ENCODE assay signal across 8 cellular contexts in the genomic region with DNA sequence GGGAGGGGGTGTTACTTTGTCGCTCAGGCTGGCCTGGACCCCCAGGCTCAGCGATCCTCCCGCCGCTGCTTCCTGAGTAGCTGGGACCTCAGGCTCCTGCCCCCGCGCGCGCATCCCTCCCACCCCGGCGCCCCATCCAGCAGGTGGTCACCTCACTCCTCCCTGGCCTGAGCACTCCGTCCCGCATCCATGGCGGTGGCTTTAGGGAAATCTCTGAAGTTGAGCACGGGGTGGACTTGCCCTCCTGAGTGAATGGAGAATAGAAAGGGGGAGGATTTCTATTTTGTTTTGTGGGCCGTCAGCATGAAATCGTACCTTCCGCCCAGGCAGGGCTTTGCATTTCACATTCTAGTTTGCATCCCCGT. TPM values are rescaled to one million over a fixed set of nuclear protein-coding genes. Genes with fewer than 3 reads are reported as not detected.
A peak's percentile ranks its signal among the peaks of the same experiment; 100 is the strongest.
DNase-seq lines count a peak whose midpoint lies in the region; ATAC-seq and TF ChIP-seq lines count a peak whose summit lies in the region.

No MANE protein-coding gene starts in this region.

- H3K4me1 Mint-ChIP-seq in chondrocyte (ENCODE audit: low read depth) = peaks cover 15% of the 10 kb centered on the region
- H3K4me1 Mint-ChIP-seq in mesothelial cell of epicardium = peaks cover 20% of the 10 kb centered on the region

- peak overlapping the region; percentile 93 for H3K4me3 Mint-ChIP-seq in chondrocyte (ENCODE audit: unreplicated experiment)
- peak overlapping the region; percentile 98 for H3K4me3 Mint-ChIP-seq in mesothelial cell of epicardium

- 0% methylated on average over 1 of the region's 18 CpGs; no CpG with 5 or more reads in 1 of the 2 experiments for WGBS in IMR-90 (ENCODE audit: extremely low coverage in 2 of 2, insufficient read length in 1 of 2), 2 experiments

- H2BK5ac ChIP-seq in IMR-90 (ENCODE audit: low read depth, low read length, poor library complexity, severe bottlenecking) = no peak overlapping the region

- no peak for TF ChIP-seq RAD21 in IMR-90 (IDR thresholded peaks at IDR 0.05; ENCODE audit: low read length)

- H3K36me3 ChIP-seq in IMR-90 (ENCODE audit: control insufficient read depth, insufficient read depth, low read length) (no peaks in the 10 kb centered on the region), vagina (no peaks in the 10 kb centered on the region)

- no peak overlapping the region for H2AK9ac ChIP-seq in IMR-90 (replicated peaks; ENCODE audit: low read depth, low read length, poor library complexity)

- peak overlapping the region; percentile 89 for H3K27ac Mint-ChIP-seq in chondrocyte (ENCODE audit: unreplicated experiment)
- peak overlapping the region; percentile 12 for H3K27ac Mint-ChIP-seq in mesothelial cell of epicardium

- H3K9me3 Mint-ChIP-seq in chondrocyte (ENCODE audit: low read depth) (peaks cover 15% of the 10 kb centered on the region), mesothelial cell of epicardium (peaks cover 11% of the 10 kb centered on the region)

- in situ Hi-C loops in IMR-90 (cut with MboI; ENCODE audit: low sequenced_read_pairs) = no loop called here

- no peak overlapping the region for H3K4ac ChIP-seq in IMR-90 (ENCODE audit: low read depth, low read length)

- H3K79me1 ChIP-seq in IMR-90 (ENCODE audit: low read depth in 1 of 2, low read length in 2 of 2) = 0 out of 4 replicates have a peak, but pooled peaks cover 4% of the 10 kb centered on the region in 2 experiments

- ATAC-seq in IMR-90 (ENCODE audit: low read depth) = peak; percentile 13; the same call in 1 of the 2 replicates
- ATAC-seq in HG02678 (IDR thresholded peaks at IDR 0.05; ENCODE audit: unreplicated experiment) = no peak

- no peak overlapping the region for H2BK15ac ChIP-seq in IMR-90 (ENCODE audit: low read depth, low read length)

- H3K14ac ChIP-seq in IMR-90 (replicated peaks; ENCODE audit: low read depth, low read length) = no peak overlapping the region

- no peak overlapping the region for H3K18ac ChIP-seq in IMR-90 (ENCODE audit: low read depth, low read length)

- BruUV-seq in IMR-90 (replicated peaks; lab: Mats Ljungman, UMichigan) = no TSS peak

- no peak overlapping the region for H3K56ac ChIP-seq in IMR-90 (ENCODE audit: extremely low read depth, insufficient read depth, low read length)

- H3K23ac ChIP-seq in IMR-90 (ENCODE audit: low read depth, low read length) = no peak overlapping the region

- dilution Hi-C loops in IMR-90 (cut with HindIII; ENCODE audit: low sequenced_read_pairs, unreplicated experiment) = no loop called here

- DNase-seq in activated CD4-positive, alpha-beta T cell treated with anti-CD3 and anti-CD28 coated beads for 48 hours = peak; percentile 4
- DNase-seq in activated CD4-positive, alpha-beta T cell treated with anti-CD3 and anti-CD28 coated beads, Interleukin-2, amount 50 U/mL, for 48 hours = no peak
- DNase-seq in IMR-90 (no peak), chondrocyte (ENCODE audit: low spot score) (no peak), mesothelial cell of epicardium (ENCODE audit: low spot score in 2 of 2, unreplicated experiment in 2 of 2) (no peak), vagina (ENCODE audit: extremely low spot score in 2 of 2) (no peak), NCI-H1417 (lab: John Stamatoyannopoulos, UW) (no peak)

- H4K20me1 ChIP-seq in IMR-90 (ENCODE audit: insufficient read depth, low read length) = no peaks in the 10 kb centered on the region

- no peak overlapping the region; a peak in 1 of 4 replicates for H4K8ac ChIP-seq in IMR-90 (ENCODE audit: low read depth in 2 of 2, low read length in 2 of 2)

- H3K4me2 ChIP-seq in IMR-90 (ENCODE audit: low read depth, low read length) = peak overlapping the region; percentile 89

- no peak overlapping the region for H2BK120ac ChIP-seq in IMR-90 (ENCODE audit: low read depth, low read length)

- peak overlapping the region; percentile 26 for H3K9ac ChIP-seq in IMR-90 (ENCODE audit: low read depth, low read length)

- H3K4me3 ChIP-seq in IMR-90 (ENCODE audit: insufficient read depth, low read depth, low read length) (peak overlapping the region; percentile 72), vagina (peak overlapping the region; percentile 78 to 85)

- no peak overlapping the region for H2AK5ac ChIP-seq in IMR-90 (ENCODE audit: low read depth, low read length)

- H3K27me3 ChIP-seq in IMR-90 (ENCODE audit: control insufficient read depth, insufficient read depth, low read length) = no peaks in the 10 kb centered on the region
- no peaks in the 10 kb centered on the region for H3K27me3 ChIP-seq in vagina

- CTCF ChIA-PET in IMR-90 (lab: Yijun Ruan, JAX) = no interaction called here

- intact Hi-C loops in IMR-90 (cut with micrococcal nuclease) (no loop called here), vagina (cut with DNase I) (no loop called here)

- no peak overlapping the region for H2BK20ac ChIP-seq in IMR-90 (ENCODE audit: low read depth, low read length)

- no peak overlapping the region for H3K27ac ChIP-seq in IMR-90 (ENCODE audit: insufficient read depth, low read length)
- H3K27ac ChIP-seq in vagina = peak overlapping the region; percentile 38

- H3K4me1 ChIP-seq in IMR-90 (ENCODE audit: control insufficient read depth, insufficient read depth, low read length) (no peaks in the 10 kb centered on the region), vagina (peaks cover 15% of the 10 kb centered on the region)

- H3K9me1 ChIP-seq in IMR-90 (ENCODE audit: insufficient read depth, low read length) = no peaks in the 10 kb centered on the region

- peaks cover 2% of the 10 kb centered on the region; the same call in 1 of the 2 replicates for H3K9me3 ChIP-seq in IMR-90 (ENCODE audit: control insufficient read depth, insufficient read depth, low read length)
- no peaks in the 10 kb centered on the region for H3K9me3 ChIP-seq in vagina

- H3K36me3 Mint-ChIP-seq in chondrocyte (ENCODE audit: low read depth) = peaks cover 9% of the 10 kb centered on the region
- H3K36me3 Mint-ChIP-seq in mesothelial cell of epicardium = peaks cover 8% of the 10 kb centered on the region

- POLR2A ChIA-PET in IMR-90 (lab: Charles Lee; ENCODE audit: unreplicated experiment) = no interaction called here

- TF ChIP-seq CTCF in IMR-90 (conservative IDR thresholded peaks at IDR 0.05; ENCODE audit: low read depth, low read length) (no peak), chondrocyte (IDR thresholded peaks at IDR 0.05) (no peak), mesothelial cell of epicardium (IDR thresholded peaks at IDR 0.05; ENCODE audit: unreplicated experiment) (no peak), vagina (IDR thresholded peaks at IDR 0.05) (no peak)

- H3K27me3 Mint-ChIP-seq in chondrocyte (ENCODE audit: low read depth) (no peaks in the 10 kb centered on the region), mesothelial cell of epicardium (ENCODE audit: low read depth) (peaks cover 4% of the 10 kb centered on the region)

- peak overlapping the region; percentile 83 for H2AFZ ChIP-seq in IMR-90 (replicated peaks; ENCODE audit: low read length, poor library complexity)

- TF ChIP-seq POLR2A in IMR-90 (IDR thresholded peaks at IDR 0.05; ENCODE audit: low read depth, low read length) (no peak), vagina (IDR thresholded peaks at IDR 0.05) (no peak)

- no peak overlapping the region for H4K91ac ChIP-seq in IMR-90 (ENCODE audit: insufficient read depth, low read depth, low read length)

- no peak overlapping the region for H4K5ac ChIP-seq in IMR-90 (ENCODE audit: low read depth, low read length)

TF ChIP-seq in IMR-90, 13 proteins besides CTCF, POLR2A, EP300 and RAD21 (continues in another document):
- TF ChIP-seq MAZ (IDR thresholded peaks at IDR 0.05; ENCODE audit: borderline replicate concordance, low read depth, low read length) (no peak), BHLHE40 (IDR thresholded peaks at IDR 0.05; ENCODE audit: low read depth, low read length) (no peak), CEBPB (IDR thresholded peaks at IDR 0.05; ENCODE audit: low read depth, low read length) (no peak), SMC3 (IDR thresholded peaks at IDR 0.05; ENCODE audit: low read depth, low read length) (no peak), FOS (IDR thresholded peaks at IDR 0.05; ENCODE audit: low read depth, low read length) (no peak), RCOR1 (IDR thresholded peaks at IDR 0.05; ENCODE audit: insufficient replicate concordance, low read length) (no peak), RFX5 (IDR thresholded peaks at IDR 0.05; ENCODE audit: low read depth, low read length) (no peak), CHD1 (IDR thresholded peaks at IDR 0.05; ENCODE audit: low read depth, low read length) (no peak), MXI1 (IDR thresholded peaks at IDR 0.05; ENCODE audit: borderline replicate concordance, low read depth, low read length) (no peak)
- TF ChIP-seq, protein P1, sequence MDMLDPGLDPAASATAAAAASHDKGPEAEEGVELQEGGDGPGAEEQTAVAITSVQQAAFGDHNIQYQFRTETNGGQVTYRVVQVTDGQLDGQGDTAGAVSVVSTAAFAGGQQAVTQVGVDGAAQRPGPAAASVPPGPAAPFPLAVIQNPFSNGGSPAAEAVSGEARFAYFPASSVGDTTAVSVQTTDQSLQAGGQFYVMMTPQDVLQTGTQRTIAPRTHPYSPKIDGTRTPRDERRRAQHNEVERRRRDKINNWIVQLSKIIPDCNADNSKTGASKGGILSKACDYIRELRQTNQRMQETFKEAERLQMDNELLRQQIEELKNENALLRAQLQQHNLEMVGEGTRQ (IDR thresholded peaks at IDR 0.05; ENCODE audit: low read depth, low read length) = no peak
- TF ChIP-seq, protein P2, sequence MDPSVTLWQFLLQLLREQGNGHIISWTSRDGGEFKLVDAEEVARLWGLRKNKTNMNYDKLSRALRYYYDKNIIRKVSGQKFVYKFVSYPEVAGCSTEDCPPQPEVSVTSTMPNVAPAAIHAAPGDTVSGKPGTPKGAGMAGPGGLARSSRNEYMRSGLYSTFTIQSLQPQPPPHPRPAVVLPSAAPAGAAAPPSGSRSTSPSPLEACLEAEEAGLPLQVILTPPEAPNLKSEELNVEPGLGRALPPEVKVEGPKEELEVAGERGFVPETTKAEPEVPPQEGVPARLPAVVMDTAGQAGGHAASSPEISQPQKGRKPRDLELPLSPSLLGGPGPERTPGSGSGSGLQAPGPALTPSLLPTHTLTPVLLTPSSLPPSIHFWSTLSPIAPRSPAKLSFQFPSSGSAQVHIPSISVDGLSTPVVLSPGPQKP (IDR thresholded peaks at IDR 0.05; ENCODE audit: borderline replicate concordance, low read depth, low read length) = no peak

RNA-seq across cellular contexts. Expression of a gene that starts 0.4 kb away (rescaled TPM):
- total RNA-seq in IMR-90 (2012; rRNA removed) (3.4 and 6.1 TPM in 2 replicates), chondrocyte (2.2 to 2.6 TPM (median 2.4 TPM) in 3 replicates), mesothelial cell of epicardium (5.4 to 6.1 TPM (median 6.0 TPM) in 3 replicates), vagina (4.2 TPM)
- 0.40 and 0.82 TPM in 2 replicates for polyA plus RNA-seq in IMR-90 (2012; rRNA removed)
- polyA plus RNA-seq in IMR-90 (2012; cell fraction: cytosol; rRNA removed) = 0.13 and 0.23 TPM in 2 replicates
- 0.08 and 0.45 TPM in 2 replicates for polyA plus RNA-seq in IMR-90 (2012; cell fraction: nucleus; rRNA removed; ENCODE audit: low replicate concordance)

RNA-seq across cellular contexts. Expression of a gene that starts 35.3 kb away (rescaled TPM):
- total RNA-seq in IMR-90 (2012; rRNA removed) (21.9 and 26.1 TPM in 2 replicates), chondrocyte (7.0 to 8.0 TPM (median 8.0 TPM) in 3 replicates), mesothelial cell of epicardium (15.0 to 16.2 TPM (median 16.1 TPM) in 3 replicates), vagina (12.3 TPM)
- 6.1 and 7.9 TPM in 2 replicates for polyA plus RNA-seq in IMR-90 (2012; rRNA removed)
- 2.6 and 3.3 TPM in 2 replicates for polyA plus RNA-seq in IMR-90 (2012; cell fraction: cytosol; rRNA removed)
- 3.1 and 14.1 TPM in 2 replicates for polyA plus RNA-seq in IMR-90 (2012; cell fraction: nucleus; rRNA removed; ENCODE audit: low replicate concordance)
